In the genomic region with DNA sequence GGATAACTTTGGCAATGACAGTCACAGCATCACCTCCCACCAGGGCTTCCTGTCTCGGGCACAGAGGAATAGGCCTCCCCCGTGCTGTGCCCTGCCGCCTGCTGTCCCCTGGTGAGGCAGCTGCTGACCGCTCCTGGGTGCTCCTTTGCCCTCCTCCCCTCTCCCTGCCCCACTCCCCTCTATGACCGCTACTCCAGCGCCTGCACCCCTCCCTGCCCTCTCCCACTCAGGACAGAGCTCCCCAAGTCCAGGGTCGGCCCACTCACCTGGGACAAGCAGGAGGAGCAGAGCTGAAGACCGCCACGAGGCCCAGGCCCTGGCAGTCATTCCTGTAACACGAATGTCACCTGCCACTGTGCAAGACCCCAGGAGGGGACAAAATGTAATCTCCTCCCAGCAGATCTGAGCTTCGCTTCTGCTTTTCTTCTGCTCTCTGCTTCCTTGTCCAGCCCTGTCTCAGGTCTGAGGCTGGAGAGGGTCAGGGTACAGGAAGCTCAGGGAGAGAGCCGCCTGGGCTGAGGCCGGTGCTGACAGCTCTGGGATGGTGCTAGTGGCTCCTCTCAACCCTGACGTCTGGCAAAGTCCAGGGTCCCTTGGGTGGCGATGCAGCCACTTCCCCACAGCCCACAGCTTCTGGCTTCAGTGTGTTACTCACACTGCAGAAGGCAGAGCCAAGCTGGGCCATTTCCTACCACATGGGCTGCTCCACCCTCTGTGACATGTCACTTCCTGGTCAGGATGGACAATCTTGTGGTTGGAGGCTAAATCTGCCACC, we compare ENCODE assay signal across 12 cellular contexts. TPM values are rescaled to one million over a fixed set of nuclear protein-coding genes. Genes with fewer than 3 reads are reported as not detected.
DNase-seq lines count a peak whose midpoint lies in the region; ATAC-seq and TF ChIP-seq lines count a peak whose summit lies in the region.
"Had no signal": no experiment of that assay in that cellular context is flagged by ENCODE, and none has a peak within 500 bp of the region (broad histone marks: within the 10 kb centered on the region; RNA-seq: fewer than 3 reads in every experiment).

CD300C (minus strand) TSS at position 660 of the 775 bp plus-strand sequence; CDS start at position 327, 333 bp downstream.

- H3K9me2 ChIP-seq in GM23248 (ENCODE audit: insufficient read depth) (no peaks in the 10 kb centered on the region), PC-3 (replicated peaks; ENCODE audit: low read length) (no peaks in the 10 kb centered on the region)

- no peaks in the 10 kb centered on the region for H3F3A ChIP-seq in GM23248 (ENCODE audit: insufficient read depth)
- no peaks in the 10 kb centered on the region for H3F3A ChIP-seq in PC-3 (ENCODE audit: low read length, unreplicated experiment)

- peaks cover 21% of the 10 kb centered on the region for H3K27me3 Mint-ChIP-seq in glutamatergic neuron (ENCODE audit: unreplicated experiment)

- H3K4me1 ChIP-seq in GM23248 (ENCODE audit: insufficient read depth) (no peaks in the 10 kb centered on the region), PC-3 (ENCODE audit: insufficient read depth, low read length) (no peaks in the 10 kb centered on the region)

- H3K27ac ChIP-seq in GM23248 (no peak within 1 kb of the TSS), PC-3 (ENCODE audit: low read length) (no peak within 1 kb of the TSS)
- H3K27ac ChIP-seq: SK-N-MC had no signal

- no peak within 1 kb of the TSS for H3K9ac ChIP-seq in GM23248
- H3K9ac ChIP-seq in PC-3 (ENCODE audit: low read length): no peak within 1 kb of the TSS

- no peak within 1 kb of the TSS for H3K4me3 Mint-ChIP-seq in glutamatergic neuron (ENCODE audit: unreplicated experiment)

- CTCF ChIA-PET in PC-3 (lab: Charles Lee): interaction anchor here (0.6 kb wide), 1 partner anchor 330 kb away, joined by 5 read pairs; no protein-coding TSS in a partner anchor

- no peaks in the 10 kb centered on the region for H3K4me1 Mint-ChIP-seq in glutamatergic neuron (ENCODE audit: low read depth, unreplicated experiment)

- in situ Hi-C loops in GM23248 (cut with MboI): no loop called here

- ATAC-seq in PC-3: no peak
- ATAC-seq in GM21529 (IDR thresholded peaks at IDR 0.05; ENCODE audit: unreplicated experiment): no peak

- H3K27me3 ChIP-seq in GM23248 (replicated peaks; ENCODE audit: insufficient read depth) (no peaks in the 10 kb centered on the region), PC-3 (ENCODE audit: low read length) (peaks cover 8% of the 10 kb centered on the region; the same call in 1 of the 2 replicates)

- H3K4me2 ChIP-seq in GM23248 (ENCODE audit: unreplicated experiment) (no peak within 1 kb of the TSS), PC-3 (ENCODE audit: low read length) (no peak within 1 kb of the TSS)

- intact Hi-C loops in PC-3 (cut with micrococcal nuclease): no loop called here
- intact Hi-C loops in posterior vena cava (cut with DNase I): no loop called here

- H3K36me3 ChIP-seq in GM23248 (ENCODE audit: low read depth) (no peaks in the 10 kb centered on the region), PC-3 (ENCODE audit: low read depth, low read length) (no peaks in the 10 kb centered on the region)

- H3K9me3 Mint-ChIP-seq in glutamatergic neuron (ENCODE audit: unreplicated experiment): peaks cover 4% of the 10 kb centered on the region

- no peaks in the 10 kb centered on the region for H3K36me3 Mint-ChIP-seq in glutamatergic neuron (ENCODE audit: unreplicated experiment)

- H3K79me2 ChIP-seq in GM23248 (ENCODE audit: insufficient read depth) (no peaks in the 10 kb centered on the region), PC-3 (ENCODE audit: low read length) (no peaks in the 10 kb centered on the region)

- WGBS in GM23248 (ENCODE audit: low coverage in 1 of 2, low lambda C conversion rate in 2 of 2, missing lambda C conversion rate in 2 of 2), 2 experiments: 57 to 60% methylated on average over 15 of the region's 15 CpGs

- H4K20me1 ChIP-seq in GM23248 (ENCODE audit: insufficient read depth) (no peaks in the 10 kb centered on the region), PC-3 (ENCODE audit: low read length) (no peaks in the 10 kb centered on the region)

- H3K4me3 ChIP-seq in GM23248 (no peak within 1 kb of the TSS), PC-3 (ENCODE audit: low read length) (no peak within 1 kb of the TSS)
- H3K4me3 ChIP-seq: SK-N-MC had no signal

- peak; percentile 64 for DNase-seq in GM23248
- peak; percentile 15 for DNase-seq in PC-3
- DNase-seq in glutamatergic neuron: no peak
- peak; percentile 88 for DNase-seq in posterior vena cava (ENCODE audit: low spot score)
- no peak for DNase-seq in NCI-H1105 treated with DMSO at 0.1 percent for 48 hours (lab: John Stamatoyannopoulos, UW)
- DNase-seq in activated CD4-positive, alpha-beta T cell treated with anti-CD3 and anti-CD28 coated beads, Interleukin-2, amount 50 U/mL, for 4 hours: no peak
- no peak for DNase-seq in NCI-H2029 treated with DMSO at 0.1 percent for 48 hours (lab: John Stamatoyannopoulos, UW)
- DNase-seq: NCI-H1417 treated with DMSO at 0.1 percent for 48 hours, retina had no signal

- POLR2A ChIA-PET in PC-3 (lab: Charles Lee; ENCODE audit: unreplicated experiment): no interaction called here

- H3K9me3 ChIP-seq in GM23248 (ENCODE audit: low read depth) (no peaks in the 10 kb centered on the region), PC-3 (ENCODE audit: low read length) (no peaks in the 10 kb centered on the region)

- BruUV-seq in PC-3 (replicated peaks; lab: Mats Ljungman, UMichigan): no TSS peak

- peak within 1 kb of the TSS; percentile 50 for H2AFZ ChIP-seq in GM23248
- 0 out of 2 replicates have a peak within 1 kb of the TSS, but pooled peaks have one; percentile 11 for H2AFZ ChIP-seq in PC-3 (ENCODE audit: low read length)

- no peak for TF ChIP-seq CTCF in PC-3 (conservative IDR thresholded peaks at IDR 0.05; ENCODE audit: low read depth, low read length)
- TF ChIP-seq CTCF in glutamatergic neuron (IDR thresholded peaks at IDR 0.05; ENCODE audit: partially characterized antibody, unreplicated experiment): no peak

- H3K27ac Mint-ChIP-seq in glutamatergic neuron (ENCODE audit: unreplicated experiment): peak within 1 kb of the TSS; percentile 18

RNA-seq across cellular contexts. Expression of gene CD300C, which starts in this region (rescaled TPM):
- total RNA-seq in GM23248 (2014; rRNA removed; shearing (Covaris generic)): 0.76 and 1.0 TPM in 2 replicates
- polyA plus RNA-seq in GM23248 (2016; fragmentation: Nextera tagmentation; extraction: Ambion mirVana): 1.4 TPM in 2 replicates
- not detected in 2 replicates for total RNA-seq in PC-3 (2014; rRNA removed)
- not detected for total RNA-seq in glutamatergic neuron (ENCODE audit: unreplicated experiment)
- 1 to 10 TPM; 2.1 to 4.7 TPM for total RNA-seq in posterior vena cava
- total RNA-seq: G401 had no signal

Comparison
In these comparisons a context has a peak if more than half of its experiments do, and no peak if none do; other contexts are left out.
1. Peak in DNase-seq in PC-3; RNA of the gene not detected or under 1 TPM.
2. DNase-seq: peak in GM23248 (single experiment) and posterior vena cava (single experiment); none in glutamatergic neuron (single experiment), NCI-H1105 treated with DMSO at 0.1 percent for 48 hours (single experiment), activated CD4-positive, alpha-beta T cell treated with anti-CD3 and anti-CD28 coated beads, Interleukin-2, amount 50 U/mL, for 4 hours (0 of 2) and NCI-H2029 treated with DMSO at 0.1 percent for 48 hours (single experiment).